Comparison of ENCODE assay signal across 1 cellular context in the genomic region with DNA sequence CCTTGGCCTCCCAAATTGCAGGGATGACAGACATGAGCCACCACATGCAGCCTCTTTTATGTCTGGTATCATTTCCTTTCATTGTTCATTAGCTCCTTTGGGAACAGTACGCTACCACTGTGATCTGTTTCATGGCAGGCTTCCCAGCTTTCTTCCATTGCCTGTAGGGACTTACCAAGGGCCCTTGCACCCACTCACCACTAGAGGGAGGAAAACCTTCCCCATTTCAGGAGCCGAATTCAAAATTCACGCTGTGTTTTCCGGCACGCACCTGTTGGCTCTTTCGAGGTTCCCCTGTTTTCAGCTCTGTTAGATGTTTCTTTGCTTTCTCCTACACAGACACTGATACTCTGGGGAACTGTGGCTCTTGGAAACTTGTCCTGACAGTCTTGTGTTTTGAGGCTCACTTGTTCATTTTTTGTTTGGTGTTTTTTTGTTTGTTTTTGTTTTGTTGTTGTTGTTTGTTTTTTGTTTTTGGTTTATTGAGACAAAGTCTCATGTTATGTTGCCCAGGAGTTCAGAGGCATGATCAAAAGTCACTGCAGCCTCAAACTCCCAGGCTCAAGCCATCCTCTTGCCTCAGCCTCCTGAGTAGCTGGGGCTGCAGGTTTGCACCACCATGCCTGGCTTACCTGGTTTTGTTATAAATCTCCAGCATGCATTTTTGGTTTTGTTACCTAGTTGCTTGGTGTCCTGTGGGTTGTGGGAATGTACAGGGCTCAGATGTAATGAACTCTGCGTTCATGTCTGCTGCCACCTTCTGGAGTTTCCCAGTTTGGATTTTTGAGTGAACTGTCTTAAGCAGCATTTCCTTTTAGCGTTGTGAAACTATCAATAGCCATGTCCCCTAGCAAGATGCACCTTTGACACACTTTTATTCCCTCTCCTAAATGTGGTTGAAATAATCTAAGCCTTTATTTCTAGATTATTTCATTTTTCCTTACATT.
TF ChIP-seq lines count a peak whose summit lies in the region.

No MANE protein-coding gene starts in this region.

TF ChIP-seq in IMR-90, 13 proteins besides CTCF, POLR2A, EP300 and RAD21:
- no peak for TF ChIP-seq MAZ (IDR thresholded peaks at IDR 0.05; ENCODE audit: borderline replicate concordance, low read depth, low read length)
- TF ChIP-seq, protein P1, sequence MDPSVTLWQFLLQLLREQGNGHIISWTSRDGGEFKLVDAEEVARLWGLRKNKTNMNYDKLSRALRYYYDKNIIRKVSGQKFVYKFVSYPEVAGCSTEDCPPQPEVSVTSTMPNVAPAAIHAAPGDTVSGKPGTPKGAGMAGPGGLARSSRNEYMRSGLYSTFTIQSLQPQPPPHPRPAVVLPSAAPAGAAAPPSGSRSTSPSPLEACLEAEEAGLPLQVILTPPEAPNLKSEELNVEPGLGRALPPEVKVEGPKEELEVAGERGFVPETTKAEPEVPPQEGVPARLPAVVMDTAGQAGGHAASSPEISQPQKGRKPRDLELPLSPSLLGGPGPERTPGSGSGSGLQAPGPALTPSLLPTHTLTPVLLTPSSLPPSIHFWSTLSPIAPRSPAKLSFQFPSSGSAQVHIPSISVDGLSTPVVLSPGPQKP (IDR thresholded peaks at IDR 0.05; ENCODE audit: borderline replicate concordance, low read depth, low read length) = no peak
- no peak for TF ChIP-seq MXI1 (IDR thresholded peaks at IDR 0.05; ENCODE audit: borderline replicate concordance, low read depth, low read length)
- no peak for TF ChIP-seq MAFK (IDR thresholded peaks at IDR 0.05; ENCODE audit: low read depth, low read length)
- no peak for TF ChIP-seq CEBPB (IDR thresholded peaks at IDR 0.05; ENCODE audit: low read depth, low read length)
- TF ChIP-seq RFX5 (IDR thresholded peaks at IDR 0.05; ENCODE audit: low read depth, low read length) = no peak
TF ChIP-seq in IMR-90: peak in this region for 0.
